Comparison of ENCODE assay signal across 8 cellular contexts in genomic region chr15:40103124-40103858, GRCh38. TPM values are rescaled to one million over a fixed set of nuclear protein-coding genes. Genes with fewer than 3 reads are reported as not detected.
DNase-seq lines count a peak whose midpoint lies in the region; ATAC-seq and TF ChIP-seq lines count a peak whose summit lies in the region.

No MANE protein-coding gene starts in this region.

- DNase-seq in GM12865 (ENCODE audit: low read depth) (no peak), NCI-H510A treated with DMSO at 0.1 percent for 48 hours (lab: John Stamatoyannopoulos, UW) (peak; percentile 93), coronary artery (ENCODE audit: low spot score) (peak; percentile 85), left kidney (ENCODE audit: low read depth, low spot score) (peak; percentile 89), testis (peak; percentile 89), HuH-7 (ENCODE audit: low spot score) (no peak)

- H3K4me1 ChIP-seq in testis: peaks cover 61% of the 10 kb centered on the region

- H3K36me3 ChIP-seq in testis (ENCODE audit: low read depth, missing control alignments): no peaks in the 10 kb centered on the region

- WGBS in testis, 2 donors: 33 to 40% methylated on average over 10 to 28 of the region's 28 CpGs

- ATAC-seq in HG03469 (IDR thresholded peaks at IDR 0.05; ENCODE audit: unreplicated experiment) (no peak), GM18867 (IDR thresholded peaks at IDR 0.05; ENCODE audit: unreplicated experiment) (no peak)

- H3K9me3 ChIP-seq in testis: no peaks in the 10 kb centered on the region

- H3K27ac ChIP-seq in coronary artery (peak overlapping the region; percentile 73 to 88), testis (peak overlapping the region; percentile 76 to 90)

- TF ChIP-seq POLR2A in testis (IDR thresholded peaks at IDR 0.05): no peak

- intact Hi-C loops in testis (cut with DNase I; ENCODE audit: low total_unique reads): loop anchor here (10.0 kb wide), 1 partner anchor 58 kb away; no protein-coding TSS in a partner anchor

- H3K4me3 ChIP-seq in GM12865 (ENCODE audit: low read depth, low read length) (peak overlapping the region; percentile 52), coronary artery (peak overlapping the region; percentile 29), testis (no peak overlapping the region)

- no peak for TF ChIP-seq CTCF in GM12865 (IDR thresholded peaks at IDR 0.05; ENCODE audit: insufficient read depth, low read depth, low read length, missing control alignments)
- no peak for TF ChIP-seq CTCF in coronary artery (IDR thresholded peaks at IDR 0.05)
- no peak for TF ChIP-seq CTCF in testis (IDR thresholded peaks at IDR 0.05)

- no peaks in the 10 kb centered on the region for H3K27me3 ChIP-seq in testis

RNA-seq across cellular contexts. Expression of gene BMF, which starts 5.4 kb away (rescaled TPM):
- total RNA-seq in testis: 1 to 10 TPM; 6.9 to 7.7 TPM
- 4.9 TPM for polyA plus RNA-seq in testis (ENCODE audit: insufficient read depth, low read depth, low replicate concordance)

RNA-seq across cellular contexts. Expression of gene BUB1B, which starts 57.6 kb away (rescaled TPM):
- total RNA-seq in testis: 10 to 100 TPM; 38.6 to 66.2 TPM
- polyA plus RNA-seq in testis (ENCODE audit: insufficient read depth, low read depth, low replicate concordance): 53.9 TPM

Comparison
In these comparisons a context has a peak if more than half of its experiments do, and no peak if none do; other contexts are left out.
1. DNase-seq: peak in NCI-H510A treated with DMSO at 0.1 percent for 48 hours (single experiment), coronary artery (single experiment), left kidney (single experiment) and testis (single experiment); none in GM12865 (single experiment) and HuH-7 (single experiment).
2. H3K4me3 ChIP-seq: peak in GM12865 (single experiment) and coronary artery (single experiment); none in testis (0 of 2).